In the genomic region with DNA sequence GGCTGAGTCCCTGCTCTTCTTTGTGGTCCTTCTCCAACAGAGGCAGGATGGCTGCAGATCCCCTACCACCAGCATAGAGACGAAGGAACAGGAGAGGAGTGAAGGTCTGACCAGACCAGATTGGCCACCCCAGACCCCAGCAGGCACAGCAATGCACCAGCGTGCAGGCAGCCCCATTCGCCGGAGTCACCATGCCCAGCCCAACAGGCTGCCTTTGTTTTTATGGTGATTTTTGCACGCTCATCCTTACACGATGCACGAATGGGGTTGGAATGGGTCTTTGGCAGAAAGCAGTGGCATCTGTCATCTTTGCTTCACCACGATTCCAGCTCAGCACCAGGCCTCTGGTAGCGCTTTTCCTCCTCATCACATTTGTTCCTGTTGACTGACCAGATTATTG, we compare ENCODE assay signal across 21 cellular contexts.
A peak's percentile ranks its signal among the peaks of the same experiment; 100 is the strongest.
DNase-seq lines count a peak whose midpoint lies in the region; ATAC-seq lines count a peak whose summit lies in the region.
"Had no signal": no experiment of that assay in that cellular context is flagged by ENCODE, and none has a peak within 500 bp of the region (broad histone marks: within the 10 kb centered on the region; RNA-seq: fewer than 3 reads in every experiment).

No MANE protein-coding gene starts in this region.

- DNase-seq in DMS 273 (lab: John Stamatoyannopoulos, UW; ENCODE audit: unreplicated experiment) (peak; percentile 77), DMS 273 treated with DMSO at 0.1 percent for 48 hours (lab: John Stamatoyannopoulos, UW) (no peak), SK-N-DZ (ENCODE audit: low spot score) (peak; percentile 10), kidney tubule cell (ENCODE audit: low spot score) (peak; percentile 35), retina (peak; percentile 31), A172 (ENCODE audit: low spot score) (no peak), H4 (ENCODE audit: low spot score) (no peak)
- DNase-seq: ACHN; AML-193; BE2C; Calu3; CD4-positive, alpha-beta memory T cell; COR-L47; DMS79; EL; GDM1; GOT3; H9 had no signal

- no peak for ATAC-seq in GM21529 (IDR thresholded peaks at IDR 0.05; ENCODE audit: unreplicated experiment)
- ATAC-seq: A549, HCT116 had no signal

Comparison
In these comparisons a context has a peak if more than half of its experiments do, and no peak if none do; other contexts are left out.
1. DNase-seq: peak in DMS 273 (single experiment), SK-N-DZ (single experiment), kidney tubule cell (single experiment) and retina (single experiment); none in DMS 273 treated with DMSO at 0.1 percent for 48 hours (single experiment), A172 (single experiment) and H4 (single experiment).